ENCODE assay signal across 13 cellular contexts in genomic region chr1:235500971-235501540, GRCh38. TPM values are rescaled to one million over a fixed set of nuclear protein-coding genes. Genes with fewer than 3 reads are reported as not detected.
A peak's percentile ranks its signal among the peaks of the same experiment; 100 is the strongest.
DNase-seq lines count a peak whose midpoint lies in the region; ATAC-seq and TF ChIP-seq lines count a peak whose summit lies in the region.
"Had no signal": no experiment of that assay in that cellular context is flagged by ENCODE, and none has a peak within 500 bp of the region (broad histone marks: within the 10 kb centered on the region; RNA-seq: fewer than 3 reads in every experiment).

No MANE protein-coding gene starts in this region.

- DNase-seq in OCI-M1 (lab: John Stamatoyannopoulos, UW) (peak; percentile 20), erythroblast (lab: John Stamatoyannopoulos, UW) (peak; percentile 35 to 51), HuH-7.5 (ENCODE audit: low spot score) (no peak), CD14-positive monocyte (ENCODE audit: low spot score) (no peak)
- DNase-seq in activated naive CD8-positive, alpha-beta T cell treated with anti-CD3 and anti-CD28 coated beads for 36 hours: no peak
- DNase-seq: activated naive CD4-positive, alpha-beta T cell treated with anti-CD3 and anti-CD28 coated beads for 36 hours; natural killer cell; right lobe of liver; stimulated activated naive CD8-positive, alpha-beta T cell treated with anti-CD3 and anti-CD28 coated beads, Interleukin-15, amount 100 ng/mL, for 72 hours had no signal

- H3K9me3 Mint-ChIP-seq in activated naive CD8-positive, alpha-beta T cell treated with anti-CD3 and anti-CD28 coated beads for 36 hours: no peaks in the 10 kb centered on the region
- no peaks in the 10 kb centered on the region for H3K9me3 Mint-ChIP-seq in CD14-positive monocyte
- H3K9me3 Mint-ChIP-seq: activated naive CD4-positive, alpha-beta T cell treated with anti-CD3 and anti-CD28 coated beads for 36 hours; natural killer cell; stimulated activated naive CD8-positive, alpha-beta T cell treated with anti-CD3 and anti-CD28 coated beads, Interleukin-15, amount 100 ng/mL, for 72 hours had no signal

- peaks cover 3% of the 10 kb centered on the region for H3K36me3 Mint-ChIP-seq in activated naive CD8-positive, alpha-beta T cell treated with anti-CD3 and anti-CD28 coated beads for 36 hours
- H3K36me3 Mint-ChIP-seq in CD14-positive monocyte: no peaks in the 10 kb centered on the region
- H3K36me3 Mint-ChIP-seq: natural killer cell had no signal

- TF ChIP-seq CTCF in HEK293 (tag by site-specific recombination; IDR thresholded peaks at IDR 0.05): no peak
- TF ChIP-seq CTCF in CD14-positive monocyte (IDR thresholded peaks at IDR 0.05): no peak

- CTCF ChIA-PET in HEK293 (lab: Yijun Ruan, JAX): interaction anchor here (0.6 to 1.2 kb wide), 4 partner anchors 13 to 1217 kb away, joined by 3 to 5 read pairs (median 3); no protein-coding TSS in a partner anchor

- H3K4me1 Mint-ChIP-seq in activated naive CD8-positive, alpha-beta T cell treated with anti-CD3 and anti-CD28 coated beads for 36 hours: peaks cover 21% of the 10 kb centered on the region
- H3K4me1 Mint-ChIP-seq in CD14-positive monocyte: peaks cover 19% of the 10 kb centered on the region

- peaks cover 0 to 4% of the 10 kb centered on the region in 2 experiments; a peak in 1 of 3 replicates for H3K36me3 ChIP-seq in HEK293 (ENCODE audit: control insufficient read depth in 2 of 2, insufficient read depth in 1 of 2, low read length in 2 of 2)
- no peaks in the 10 kb centered on the region for H3K36me3 ChIP-seq in rectal smooth muscle tissue (ENCODE audit: control insufficient read depth, insufficient read depth, low read length)
- H3K36me3 ChIP-seq: right lobe of liver had no signal

- H3K4me1 ChIP-seq in HEK293 (ENCODE audit: control insufficient read depth, insufficient read depth, low read length) (peaks cover 8% of the 10 kb centered on the region), rectal smooth muscle tissue (ENCODE audit: control insufficient read depth, insufficient read depth, low read length) (peaks cover 3% of the 10 kb centered on the region)

- no peak overlapping the region for H3K4me3 Mint-ChIP-seq in activated naive CD8-positive, alpha-beta T cell treated with anti-CD3 and anti-CD28 coated beads for 36 hours
- no peak overlapping the region for H3K4me3 Mint-ChIP-seq in CD14-positive monocyte
- H3K4me3 Mint-ChIP-seq: activated naive CD4-positive, alpha-beta T cell treated with anti-CD3 and anti-CD28 coated beads for 36 hours; natural killer cell; stimulated activated naive CD8-positive, alpha-beta T cell treated with anti-CD3 and anti-CD28 coated beads, Interleukin-15, amount 100 ng/mL, for 72 hours had no signal

- POLR2A ChIA-PET in HEK293 (lab: Yijun Ruan, JAX): no interaction called here

- no peaks in the 10 kb centered on the region for H3K27me3 ChIP-seq in rectal smooth muscle tissue (ENCODE audit: control insufficient read depth, insufficient read depth, low read length)
- H3K27me3 ChIP-seq: right lobe of liver had no signal

- H3K9me3 ChIP-seq in HEK293 (ENCODE audit: control insufficient read depth, insufficient read depth, low read depth, low read length): no peaks in the 10 kb centered on the region
- H3K9me3 ChIP-seq: right lobe of liver had no signal

- ATAC-seq in HG02588 (IDR thresholded peaks at IDR 0.05; ENCODE audit: unreplicated experiment): no peak
- ATAC-seq: left lobe of liver; natural killer cell; right lobe of liver; stimulated activated naive CD8-positive, alpha-beta T cell treated with anti-CD3 and anti-CD28 coated beads, Interleukin-15, amount 100 ng/mL, for 72 hours had no signal

- H3K4me3 ChIP-seq in HEK293 (ENCODE audit: low read depth, low read length) (no peak overlapping the region), rectal smooth muscle tissue (ENCODE audit: low read length) (no peak overlapping the region)
- H3K4me3 ChIP-seq: right lobe of liver had no signal

- H3K27ac ChIP-seq in HEK293 (ENCODE audit: extremely low read depth, low read depth, low read length) (no peak overlapping the region), rectal smooth muscle tissue (ENCODE audit: low read depth, low read length) (peak overlapping the region; percentile 43)
- H3K27ac ChIP-seq: right lobe of liver had no signal

- H3K27me3 Mint-ChIP-seq in activated naive CD8-positive, alpha-beta T cell treated with anti-CD3 and anti-CD28 coated beads for 36 hours: peaks cover 4% of the 10 kb centered on the region
- H3K27me3 Mint-ChIP-seq in CD14-positive monocyte (ENCODE audit: low read depth in 3 of 3): no peaks in the 10 kb centered on the region
- H3K27me3 Mint-ChIP-seq: stimulated activated naive CD8-positive, alpha-beta T cell treated with anti-CD3 and anti-CD28 coated beads, Interleukin-15, amount 100 ng/mL, for 72 hours had no signal

- H3K27ac Mint-ChIP-seq in activated naive CD8-positive, alpha-beta T cell treated with anti-CD3 and anti-CD28 coated beads for 36 hours: no peak overlapping the region
- no peak overlapping the region for H3K27ac Mint-ChIP-seq in CD14-positive monocyte
- H3K27ac Mint-ChIP-seq: activated naive CD4-positive, alpha-beta T cell treated with anti-CD3 and anti-CD28 coated beads for 36 hours; natural killer cell; stimulated activated naive CD8-positive, alpha-beta T cell treated with anti-CD3 and anti-CD28 coated beads, Interleukin-15, amount 100 ng/mL, for 72 hours had no signal

- intact Hi-C loops in CD14-positive monocyte (cut with micrococcal nuclease): loop anchor here (5.0 to 10.0 kb wide), 3 partner anchors 174 to 1294 kb away; partner anchors contain the start of genes ARID4B (in 2 of the 2), GGPS1 (in 2 of the 2) and MTR (in 1 of the 2)

- no peak for TF ChIP-seq POLR2A in erythroblast (IDR thresholded peaks at IDR 0.05; ENCODE audit: low read length)

- H3K9ac ChIP-seq in rectal smooth muscle tissue (ENCODE audit: low read length): no peak overlapping the region

TF ChIP-seq in HEK293, 187 proteins besides CTCF, POLR2A, EP300 and RAD21 (continues in another document):
- TF ChIP-seq PRDM1 (tag by site-specific recombination; IDR thresholded peaks at IDR 0.05): peak; percentile 78
- 0 out of 2 replicates have a peak, but pooled peaks have one; percentile 49 for TF ChIP-seq ZXDB (tag by site-specific recombination; IDR thresholded peaks at IDR 0.05)
- TF ChIP-seq ZNF792 (tag by site-specific recombination; IDR thresholded peaks at IDR 0.05): no peak
- TF ChIP-seq ZNF501 (tag by site-specific recombination; IDR thresholded peaks at IDR 0.05): no peak
- TF ChIP-seq ZNF600 (tag by site-specific recombination; IDR thresholded peaks at IDR 0.05): 0 out of 2 replicates have a peak, but pooled peaks have one; percentile 17
- peak; percentile 62; the same call in 1 of the 2 replicates for TF ChIP-seq SCRT1 (tag by site-specific recombination; IDR thresholded peaks at IDR 0.05; ENCODE audit: borderline replicate concordance)
- no peak for TF ChIP-seq ZBTB49 (tag by site-specific recombination; IDR thresholded peaks at IDR 0.05; ENCODE audit: low read depth)
- TF ChIP-seq ZNF623 (tag by site-specific recombination; IDR thresholded peaks at IDR 0.05): no peak
- TF ChIP-seq ZNF513 (tag by site-specific recombination; IDR thresholded peaks at IDR 0.05): no peak
- no peak for TF ChIP-seq INSM2 (tag by site-specific recombination; IDR thresholded peaks at IDR 0.05)
- TF ChIP-seq SCRT2 (tag by site-specific recombination; IDR thresholded peaks at IDR 0.05): peak; percentile 81
- peak; percentile 30; the same call in 1 of the 2 replicates for TF ChIP-seq ZNF184 (tag by site-specific recombination; IDR thresholded peaks at IDR 0.05)

RNA-seq across cellular contexts. Expression of gene B3GALNT2, which starts 3.2 kb away (rescaled TPM):
- total RNA-seq in activated naive CD8-positive, alpha-beta T cell treated with anti-CD3 and anti-CD28 coated beads for 36 hours: 10 to 100 TPM; 14.6 to 15.7 TPM
- polyA plus RNA-seq in CD14-positive monocyte: 10 to 100 TPM in 1 of 2 donors, 1 to 10 TPM in 1; 8.9 to 10.4 TPM

Comparison
In these comparisons a context has a peak if more than half of its experiments do, and no peak if none do; other contexts are left out.
1. DNase-seq: peak in OCI-M1 (single experiment) and erythroblast (2 of 2); none in HuH-7.5 (single experiment), activated naive CD8-positive, alpha-beta T cell treated with anti-CD3 and anti-CD28 coated beads for 36 hours (single experiment) and CD14-positive monocyte (single experiment).